In the genomic region with DNA sequence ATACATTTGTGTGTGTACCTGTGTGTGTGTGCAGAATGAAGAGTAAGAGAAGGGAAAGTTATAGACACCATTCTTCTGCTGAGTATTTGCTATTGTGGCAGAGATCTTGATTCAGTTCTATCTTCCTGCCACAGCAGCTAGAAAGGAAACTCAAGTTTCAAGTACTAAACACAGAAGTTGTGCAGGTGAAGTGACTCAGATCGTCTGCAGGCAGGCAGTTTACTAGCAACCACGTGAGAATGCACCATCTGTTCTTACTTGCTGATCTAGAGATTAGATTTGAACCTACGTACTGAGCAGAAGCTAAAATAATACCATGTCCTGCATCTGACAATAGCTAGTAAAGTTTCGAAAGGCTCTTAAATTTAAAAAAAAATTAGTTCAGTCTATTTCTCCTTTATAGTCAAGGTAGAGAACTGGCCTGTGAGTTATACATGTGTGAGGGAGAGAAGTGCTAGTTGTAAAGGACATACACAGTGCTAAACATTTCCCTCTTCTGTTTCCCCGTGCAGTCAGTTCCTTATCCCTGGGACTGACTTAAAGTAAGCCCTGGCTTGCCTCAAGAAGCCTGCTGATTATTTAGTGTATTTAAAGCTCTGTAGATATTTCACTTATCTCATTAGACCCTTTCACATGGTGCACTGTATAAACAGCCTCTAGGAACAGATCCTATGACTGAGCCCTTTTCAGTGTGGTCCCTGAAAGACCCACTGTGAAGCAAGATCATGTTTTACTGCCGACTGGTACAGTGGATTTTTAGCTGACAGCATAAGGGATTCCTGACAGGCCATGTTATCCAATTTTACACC, we compare ENCODE assay signal across 9 cellular contexts. TPM values are rescaled to one million over a fixed set of nuclear protein-coding genes. Genes with fewer than 3 reads are reported as not detected.
DNase-seq lines count a peak whose midpoint lies in the region; ATAC-seq and TF ChIP-seq lines count a peak whose summit lies in the region.
"Had no signal": no experiment of that assay in that cellular context is flagged by ENCODE, and none has a peak within 500 bp of the region (broad histone marks: within the 10 kb centered on the region; RNA-seq: fewer than 3 reads in every experiment).

No MANE protein-coding gene starts in this region.

- no peaks in the 10 kb centered on the region for H3K36me3 ChIP-seq in ascending aorta

- H3K27me3 Mint-ChIP-seq in activated naive CD4-positive, alpha-beta T cell treated with anti-CD3 and anti-CD28 coated beads for 36 hours (ENCODE audit: low read depth) = peaks cover 6% of the 10 kb centered on the region
- H3K27me3 Mint-ChIP-seq in type B pancreatic cell = no peaks in the 10 kb centered on the region

- CTCF ChIA-PET in activated naive CD4-positive, alpha-beta T cell treated with anti-CD3 and anti-CD28 coated beads for 36 hours (lab: Charles Lee) = interaction anchor here (0.6 kb wide), 1 partner anchor 77 kb away, joined by 4 read pairs; no protein-coding TSS in a partner anchor

- no peaks in the 10 kb centered on the region for H3K36me3 Mint-ChIP-seq in activated naive CD4-positive, alpha-beta T cell treated with anti-CD3 and anti-CD28 coated beads for 36 hours (ENCODE audit: low read depth)
- no peaks in the 10 kb centered on the region for H3K36me3 Mint-ChIP-seq in type B pancreatic cell
- H3K36me3 Mint-ChIP-seq: activated naive CD4-positive, alpha-beta T cell treated with anti-CD3 and anti-CD28 coated beads, Interleukin-2, amount 50 U/mL, for 24 hours had no signal

- no peaks in the 10 kb centered on the region for H3K9me3 ChIP-seq in ascending aorta

- peaks cover 3% of the 10 kb centered on the region for H3K4me1 Mint-ChIP-seq in activated naive CD4-positive, alpha-beta T cell treated with anti-CD3 and anti-CD28 coated beads for 36 hours (ENCODE audit: low read depth)
- H3K4me1 Mint-ChIP-seq in type B pancreatic cell (ENCODE audit: unreplicated experiment) = peaks cover 38% of the 10 kb centered on the region
- H3K4me1 Mint-ChIP-seq: activated naive CD4-positive, alpha-beta T cell treated with anti-CD3 and anti-CD28 coated beads, Interleukin-2, amount 50 U/mL, for 24 hours had no signal

- peaks cover 0 to 9% of the 10 kb centered on the region in 2 donors for H3K4me1 ChIP-seq in ascending aorta

- no peak for TF ChIP-seq CTCF in type B pancreatic cell (conservative IDR thresholded peaks at IDR 0.05)
- no peak for TF ChIP-seq CTCF in ascending aorta (IDR thresholded peaks at IDR 0.05)

- H3K27ac Mint-ChIP-seq in activated naive CD4-positive, alpha-beta T cell treated with anti-CD3 and anti-CD28 coated beads for 36 hours = no peak overlapping the region
- H3K27ac Mint-ChIP-seq in type B pancreatic cell = peak overlapping the region; percentile 67
- H3K27ac Mint-ChIP-seq: activated naive CD4-positive, alpha-beta T cell treated with anti-CD3 and anti-CD28 coated beads, Interleukin-2, amount 50 U/mL, for 24 hours had no signal

- no peak overlapping the region for H3K4me3 Mint-ChIP-seq in activated naive CD4-positive, alpha-beta T cell treated with anti-CD3 and anti-CD28 coated beads for 36 hours
- H3K4me3 Mint-ChIP-seq in type B pancreatic cell = peak overlapping the region; percentile 1
- H3K4me3 Mint-ChIP-seq: activated naive CD4-positive, alpha-beta T cell treated with anti-CD3 and anti-CD28 coated beads, Interleukin-2, amount 50 U/mL, for 24 hours had no signal

- peak overlapping the region in 1 of 2 donors; percentile 32 for H3K27ac ChIP-seq in ascending aorta

- no peaks in the 10 kb centered on the region for H3K27me3 ChIP-seq in ascending aorta

- peak; percentile 60 for DNase-seq in activated naive CD4-positive, alpha-beta T cell treated with anti-CD3 and anti-CD28 coated beads for 36 hours
- no peak for DNase-seq in activated naive CD4-positive, alpha-beta T cell treated with anti-CD3 and anti-CD28 coated beads, Interleukin-2, amount 50 U/mL, for 16 hours
- peak; percentile 29 for DNase-seq in RPMI7951 (ENCODE audit: low read depth)
- DNase-seq in glomerular visceral epithelial cell (ENCODE audit: extremely low spot score) = peak; percentile 26
- DNase-seq in type B pancreatic cell (ENCODE audit: extremely low spot score, unreplicated experiment) = no peak
- DNase-seq in NCI-H526 (lab: John Stamatoyannopoulos, UW) = no peak
- DNase-seq in ascending aorta (ENCODE audit: low spot score in 2 of 2) = no peak

- H3K4me3 ChIP-seq in ascending aorta = no peak overlapping the region

- ATAC-seq in HG02970 (IDR thresholded peaks at IDR 0.05; ENCODE audit: low FRiP score, unreplicated experiment) = peak; percentile 56

- intact Hi-C loops in activated naive CD4-positive, alpha-beta T cell treated with anti-CD3 and anti-CD28 coated beads for 36 hours (cut with micrococcal nuclease) = loop anchor here (1.0 to 5.0 kb wide), 3 partner anchors 14 to 149 kb away; partner anchors contain the start of gene COBLL1
- intact Hi-C loops in ascending aorta (cut with DNase I) = no loop called here

- H3K9me3 Mint-ChIP-seq in activated naive CD4-positive, alpha-beta T cell treated with anti-CD3 and anti-CD28 coated beads for 36 hours = no peaks in the 10 kb centered on the region
- no peaks in the 10 kb centered on the region for H3K9me3 Mint-ChIP-seq in type B pancreatic cell

RNA-seq across cellular contexts. Expression of gene SLC38A11, which starts 45.0 kb away (rescaled TPM):
- not detected for total RNA-seq in activated naive CD4-positive, alpha-beta T cell treated with anti-CD3 and anti-CD28 coated beads for 36 hours
- total RNA-seq in RPMI7951 (2014; rRNA removed; shearing (Covaris generic)) = not detected in 2 replicates
- total RNA-seq in type B pancreatic cell (ENCODE audit: low replicate concordance) = 3.7 and 13.4 TPM in 2 replicates
- not detected for total RNA-seq in ascending aorta

Comparison
In these comparisons a context has a peak if more than half of its experiments do, and no peak if none do; other contexts are left out.
1. DNase-seq: peak in activated naive CD4-positive, alpha-beta T cell treated with anti-CD3 and anti-CD28 coated beads for 36 hours (single experiment), RPMI7951 (single experiment) and glomerular visceral epithelial cell (single experiment); none in activated naive CD4-positive, alpha-beta T cell treated with anti-CD3 and anti-CD28 coated beads, Interleukin-2, amount 50 U/mL, for 16 hours (single experiment), type B pancreatic cell (single experiment), NCI-H526 (0 of 2) and ascending aorta (0 of 2).